7 cellular contexts compared by ENCODE assay signal in genomic region chrX:119236599-119237525, GRCh38. TPM values are rescaled to one million over a fixed set of nuclear protein-coding genes. Genes with fewer than 3 reads are reported as not detected.
DNase-seq lines count a peak whose midpoint lies in the region; ATAC-seq and TF ChIP-seq lines count a peak whose summit lies in the region.

No MANE protein-coding gene starts in this region.

- H3K4me1 ChIP-seq in OCI-LY1 (ENCODE audit: insufficient read depth, low read length, severe bottlenecking), result peaks cover 16% of the 10 kb centered on the region
- H3K4me1 ChIP-seq in gastroesophageal sphincter, result peaks cover 0 to 26% (median 0%) of the 10 kb centered on the region in 3 donors

- peak; percentile 23 for ATAC-seq in GM18907 (IDR thresholded peaks at IDR 0.05; ENCODE audit: unreplicated experiment)
- peak; percentile 29 for ATAC-seq in HG02885 (IDR thresholded peaks at IDR 0.05; ENCODE audit: poor library complexity, unreplicated experiment)
- ATAC-seq in gastroesophageal sphincter, result peak; percentile 20

- H3K4me3 ChIP-seq in OCI-LY1 (ENCODE audit: low read depth, low read length, poor library complexity, severe bottlenecking), result peak overlapping the region; percentile 71
- peak overlapping the region; percentile 78 to 99 for H3K4me3 ChIP-seq in gastroesophageal sphincter

- H3K9me2 ChIP-seq in OCI-LY1 (ENCODE audit: low read depth, low read length), result no peaks in the 10 kb centered on the region

- DNase-seq in activated effector memory CD4-positive, alpha-beta T cell treated with anti-CD3 and anti-CD28 coated beads, Interleukin-2, amount 50 U/mL, for 16 hours, result peak; percentile 65
- peak; percentile 6 for DNase-seq in occipital lobe (lab: John Stamatoyannopoulos, UW)
- DNase-seq in NCI-H446 (lab: John Stamatoyannopoulos, UW), result no peak

- TF ChIP-seq CTCF in OCI-LY1 (IDR thresholded peaks at IDR 0.05; ENCODE audit: low read length) (no peak), gastroesophageal sphincter (IDR thresholded peaks at IDR 0.05) (no peak)

- H3K9ac ChIP-seq in OCI-LY1 (ENCODE audit: low read length), result peak overlapping the region; percentile 79

- no peak for TF ChIP-seq EP300 in gastroesophageal sphincter (IDR thresholded peaks at IDR 0.05)

- no peak overlapping the region for H3K27ac ChIP-seq in OCI-LY1 (ENCODE audit: low read depth, low read length, poor library complexity, severe bottlenecking)
- peak overlapping the region; percentile 73 to 92 (median 88) for H3K27ac ChIP-seq in gastroesophageal sphincter

- no peaks in the 10 kb centered on the region for H3F3A ChIP-seq in OCI-LY1 (ENCODE audit: insufficient read depth, low read length)

- peak overlapping the region; percentile 76 for H3K4me2 ChIP-seq in OCI-LY1 (ENCODE audit: low read length)

- no peaks in the 10 kb centered on the region for H3K79me2 ChIP-seq in OCI-LY1 (ENCODE audit: insufficient read depth, low read length)

- H3K9me3 ChIP-seq in OCI-LY1 (ENCODE audit: low read length) (no peaks in the 10 kb centered on the region), gastroesophageal sphincter (no peaks in the 10 kb centered on the region)

- WGBS in gastroesophageal sphincter (ENCODE audit: low coverage in 1 of 2), 2 donors, result 0 to 27% methylated on average over 21 to 35 of the region's 61 CpGs

- no peaks in the 10 kb centered on the region for H3K27me3 ChIP-seq in OCI-LY1 (ENCODE audit: insufficient read depth, low read length)
- H3K27me3 ChIP-seq in gastroesophageal sphincter, result no peaks in the 10 kb centered on the region

- peaks cover 14% of the 10 kb centered on the region for H3K36me3 ChIP-seq in OCI-LY1 (ENCODE audit: insufficient read depth, low read length)
- peaks cover 0 to 6% of the 10 kb centered on the region in 2 donors for H3K36me3 ChIP-seq in gastroesophageal sphincter

- no peaks in the 10 kb centered on the region for H4K20me1 ChIP-seq in OCI-LY1 (ENCODE audit: insufficient read depth, low read length)

- no peak for TF ChIP-seq POLR2A in gastroesophageal sphincter (IDR thresholded peaks at IDR 0.05)

- no peak overlapping the region for H2AFZ ChIP-seq in OCI-LY1 (ENCODE audit: low read length)

RNA-seq across cellular contexts. Expression of gene PGRMC1, which starts 0.8 kb away (rescaled TPM):
- 100 to 1,000 TPM; 114 to 152 (median 139) TPM for total RNA-seq in gastroesophageal sphincter
- 151 TPM for total RNA-seq in occipital lobe

Comparison
In these comparisons a context has a peak if more than half of its experiments do, and no peak if none do; other contexts are left out.
1. DNase-seq: peak in activated effector memory CD4-positive, alpha-beta T cell treated with anti-CD3 and anti-CD28 coated beads, Interleukin-2, amount 50 U/mL, for 16 hours (single experiment) and occipital lobe (single experiment); none in NCI-H446 (0 of 2).
2. Peak in every context shown above with its lines, with median percentiles within 50 percentile points of each other: ATAC-seq.